ENCODE assay signal across 1 cellular context in genomic region chr12:68622250-68622649, GRCh38.
TF ChIP-seq lines count a peak whose summit lies in the region.

No MANE protein-coding gene starts in this region.

TF ChIP-seq in K562, 482 proteins besides CTCF, POLR2A, EP300 and RAD21:
- no peak for TF ChIP-seq ZNF639 (CRISPR knock-in tag; conservative IDR thresholded peaks at IDR 0.05 in 1 of 2, IDR thresholded peaks at IDR 0.05 in 1 of 2)
- no peak for TF ChIP-seq MED1 (CRISPR knock-in tag; IDR thresholded peaks at IDR 0.05; ENCODE audit: borderline replicate concordance)
- TF ChIP-seq ASH1L (IDR thresholded peaks at IDR 0.05; ENCODE audit: borderline replicate concordance, low read depth, partially characterized antibody): no peak
- TF ChIP-seq ZNF766 (CRISPR knock-in tag; conservative IDR thresholded peaks at IDR 0.05): no peak
- TF ChIP-seq FOXP1 (CRISPR knock-in tag; IDR thresholded peaks at IDR 0.05): no peak
- no peak for TF ChIP-seq NCOA4 (IDR thresholded peaks at IDR 0.05; ENCODE audit: partially characterized antibody)
- no peak for TF ChIP-seq FUS (optimal IDR thresholded peaks at IDR 0.05; ENCODE audit: low read depth, low read length)
- TF ChIP-seq YBX1 (IDR thresholded peaks at IDR 0.05): no peak
- TF ChIP-seq ZZZ3 (IDR thresholded peaks at IDR 0.05): no peak
- no peak for TF ChIP-seq DDX20 (tag; IDR thresholded peaks at IDR 0.05; ENCODE audit: low read depth)
- TF ChIP-seq, protein P1, sequence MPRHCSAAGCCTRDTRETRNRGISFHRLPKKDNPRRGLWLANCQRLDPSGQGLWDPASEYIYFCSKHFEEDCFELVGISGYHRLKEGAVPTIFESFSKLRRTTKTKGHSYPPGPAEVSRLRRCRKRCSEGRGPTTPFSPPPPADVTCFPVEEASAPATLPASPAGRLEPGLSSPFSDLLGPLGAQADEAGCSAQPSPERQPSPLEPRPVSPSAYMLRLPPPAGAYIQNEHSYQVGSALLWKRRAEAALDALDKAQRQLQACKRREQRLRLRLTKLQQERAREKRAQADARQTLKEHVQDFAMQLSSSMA (CRISPR knock-in tag; IDR thresholded peaks at IDR 0.05): no peak
- no peak for TF ChIP-seq ZNF311 (CRISPR knock-in tag; IDR thresholded peaks at IDR 0.05)
- no peak for TF ChIP-seq CTBP1 (IDR thresholded peaks at IDR 0.05; ENCODE audit: borderline replicate concordance)
- TF ChIP-seq HNRNPK (IDR thresholded peaks at IDR 0.05; ENCODE audit: low read depth, low read length, poor library complexity, severe bottlenecking): no peak
